In the genomic region with DNA sequence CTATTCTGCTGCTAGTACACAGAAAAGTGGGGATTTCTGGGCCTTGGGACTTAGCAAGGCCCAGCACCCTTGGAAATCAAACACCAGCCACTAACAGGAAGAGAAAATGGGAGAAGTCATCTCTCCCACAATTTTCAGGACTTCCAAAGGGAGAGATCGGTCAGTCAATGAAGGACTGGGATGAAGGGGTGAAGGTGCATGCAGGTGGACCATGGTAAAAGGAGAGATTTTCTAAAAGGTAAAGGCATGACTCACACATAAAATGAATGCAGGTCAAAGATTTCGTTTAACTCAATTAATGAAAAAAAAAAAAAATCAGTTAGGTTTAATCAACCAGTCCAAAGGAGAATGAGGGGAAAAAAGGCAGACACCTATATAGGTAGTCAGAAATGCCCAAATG, we compare ENCODE assay signal across 10 cellular contexts.
"Had no signal": no experiment of that assay in that cellular context is flagged by ENCODE, and none has a peak within 500 bp of the region (broad histone marks: within the 10 kb centered on the region; RNA-seq: fewer than 3 reads in every experiment).

No MANE protein-coding gene starts in this region.

- ATAC-seq: GM23338, HCT116 had no signal

- DNase-seq: GOT3, H7, H9, HCEC 1CT, HFFc6 had no signal

- H3K36me3 ChIP-seq: HAP-1 had no signal

- H3K9ac ChIP-seq: GM23248 had no signal

- H3K9me3 ChIP-seq: HAP-1 had no signal

- H3K27ac ChIP-seq: GM23248 had no signal

- H3K4me3 ChIP-seq: GM23248, GM23338, HAP-1 had no signal

- H3K4me1 ChIP-seq: HAP-1 had no signal

- FAIRE-seq: H54 had no signal

- H2AFZ ChIP-seq: GM23248, GM23338 had no signal
